In the genomic region with DNA sequence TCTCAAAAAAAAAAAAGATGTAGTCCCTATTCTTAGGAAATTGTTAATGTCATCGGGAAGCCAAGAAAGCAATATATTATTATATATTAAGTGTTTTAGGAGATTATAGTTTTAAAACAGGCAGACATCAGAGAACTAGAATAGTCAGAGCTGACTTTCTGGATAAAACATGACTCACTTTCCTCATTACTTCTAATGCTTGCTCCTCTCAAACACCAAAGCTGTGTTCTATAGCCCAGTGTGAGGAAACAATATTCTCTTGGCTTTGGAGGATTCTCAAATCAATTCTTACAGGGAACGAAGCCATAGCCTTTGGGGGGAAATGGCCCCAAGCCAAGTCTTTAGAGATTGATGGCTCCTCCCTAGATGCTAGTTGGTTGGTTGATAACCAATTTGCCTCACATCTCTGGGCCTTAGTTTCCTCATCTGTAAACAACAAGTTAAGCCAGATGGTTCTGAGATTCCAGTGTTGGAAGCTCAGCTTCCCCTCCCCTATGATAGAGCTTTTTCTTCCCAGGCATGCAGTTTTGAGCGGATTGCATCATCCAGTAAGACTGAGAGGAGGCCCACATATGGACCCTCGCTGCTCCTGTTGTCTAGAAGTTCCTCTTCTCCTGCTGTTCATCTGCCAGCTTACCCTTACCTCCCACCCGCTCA, we compare ENCODE assay signal across 11 cellular contexts. TPM values are rescaled to one million over a fixed set of nuclear protein-coding genes. Genes with fewer than 3 reads are reported as not detected.
DNase-seq lines count a peak whose midpoint lies in the region; ATAC-seq lines count a peak whose summit lies in the region.
"Had no signal": no experiment of that assay in that cellular context is flagged by ENCODE, and none has a peak within 500 bp of the region (broad histone marks: within the 10 kb centered on the region; RNA-seq: fewer than 3 reads in every experiment).

No MANE protein-coding gene starts in this region.

- no peaks in the 10 kb centered on the region for H3K9me3 Mint-ChIP-seq in activated naive CD8-positive, alpha-beta T cell treated with anti-CD3 and anti-CD28 coated beads for 36 hours

- H3K27ac Mint-ChIP-seq in activated naive CD8-positive, alpha-beta T cell treated with anti-CD3 and anti-CD28 coated beads for 36 hours: peak overlapping the region; percentile 47

- ATAC-seq in Right ventricle myocardium superior (ENCODE audit: poor library complexity): peak; percentile 63
- ATAC-seq in HG03571 (IDR thresholded peaks at IDR 0.05; ENCODE audit: unreplicated experiment): no peak
- ATAC-seq in GM19035 (IDR thresholded peaks at IDR 0.05; ENCODE audit: unreplicated experiment): no peak

- peak overlapping the region; percentile 45 for H3K27ac ChIP-seq in temporal lobe (ENCODE audit: low read depth, low read length)
- H3K27ac ChIP-seq: 22Rv1 had no signal

- H3K4me3 Mint-ChIP-seq in activated naive CD8-positive, alpha-beta T cell treated with anti-CD3 and anti-CD28 coated beads for 36 hours: no peak overlapping the region

- peaks cover 34% of the 10 kb centered on the region for H3K36me3 Mint-ChIP-seq in activated naive CD8-positive, alpha-beta T cell treated with anti-CD3 and anti-CD28 coated beads for 36 hours

- DNase-seq in NCI-H524 (lab: John Stamatoyannopoulos, UW): peak; percentile 25 to 51
- no peak for DNase-seq in NCI-H524 treated with DMSO at 0.1 percent for 48 hours (lab: John Stamatoyannopoulos, UW)
- no peak for DNase-seq in activated naive CD8-positive, alpha-beta T cell treated with anti-CD3 and anti-CD28 coated beads for 36 hours
- DNase-seq in Right ventricle myocardium superior: no peak
- no peak for DNase-seq in NCI-H748 (lab: John Stamatoyannopoulos, UW; ENCODE audit: unreplicated experiment)
- DNase-seq: activated CD4-positive, alpha-beta T cell treated with anti-CD3 and anti-CD28 coated beads, Interleukin-2, amount 50 U/mL, for 4 hours; NCI-H2029 had no signal

- intact Hi-C loops in Right ventricle myocardium superior (cut with DNase I): no loop called here

- H3K27me3 Mint-ChIP-seq in activated naive CD8-positive, alpha-beta T cell treated with anti-CD3 and anti-CD28 coated beads for 36 hours: no peaks in the 10 kb centered on the region

- H3K4me1 Mint-ChIP-seq in activated naive CD8-positive, alpha-beta T cell treated with anti-CD3 and anti-CD28 coated beads for 36 hours: peaks cover 31% of the 10 kb centered on the region

RNA-seq across cellular contexts. Expression of a gene that starts 12.4 kb away (rescaled TPM):
- 100 to 1,000 TPM; 168 to 170 TPM for total RNA-seq in activated naive CD8-positive, alpha-beta T cell treated with anti-CD3 and anti-CD28 coated beads for 36 hours
- total RNA-seq in Right ventricle myocardium superior (84.5 TPM), temporal lobe (26.8 TPM)

RNA-seq across cellular contexts. Expression of a gene that starts 22.1 kb away (rescaled TPM):
- 10 to 100 TPM; 29.0 to 31.4 TPM for total RNA-seq in activated naive CD8-positive, alpha-beta T cell treated with anti-CD3 and anti-CD28 coated beads for 36 hours
- total RNA-seq in Right ventricle myocardium superior (25.3 TPM), temporal lobe (36.4 TPM)

RNA-seq across cellular contexts. Expression of a gene that starts 58.8 kb away (rescaled TPM):
- 1 to 10 TPM; 2.7 to 3.8 TPM for total RNA-seq in activated naive CD8-positive, alpha-beta T cell treated with anti-CD3 and anti-CD28 coated beads for 36 hours
- total RNA-seq in Right ventricle myocardium superior (201 TPM), temporal lobe (3.9 TPM)

Comparison
In these comparisons a context has a peak if more than half of its experiments do, and no peak if none do; other contexts are left out.
1. DNase-seq: peak in NCI-H524 (2 of 2); none in NCI-H524 treated with DMSO at 0.1 percent for 48 hours (single experiment), activated naive CD8-positive, alpha-beta T cell treated with anti-CD3 and anti-CD28 coated beads for 36 hours (single experiment), Right ventricle myocardium superior (single experiment) and NCI-H748 (single experiment).
2. RNA of a gene that starts 58.8 kb away (total RNA-seq): 201 TPM in Right ventricle myocardium superior (single experiment); 3.9 TPM in temporal lobe (single experiment) and 2.7 to 3.8 TPM in activated naive CD8-positive, alpha-beta T cell treated with anti-CD3 and anti-CD28 coated beads for 36 hours; every median in the first group is over 10 times any median in the second.